8 cellular contexts compared by ENCODE assay signal in genomic region chr20:49603209-49603627, GRCh38. TPM values are rescaled to one million over a fixed set of nuclear protein-coding genes. Genes with fewer than 3 reads are reported as not detected.
DNase-seq lines count a peak whose midpoint lies in the region; ATAC-seq and TF ChIP-seq lines count a peak whose summit lies in the region.

No MANE protein-coding gene starts in this region.

- peak; percentile 67 for ATAC-seq in Right ventricle myocardium superior (ENCODE audit: poor library complexity)
- ATAC-seq in SK-N-SH treated with all-trans-retinoic acid at 6 μM for 48 hours = peak; percentile 83
- peak in 3 of 4 donors; percentile 49 to 68 (median 64) for ATAC-seq in heart left ventricle

- WGBS in heart left ventricle, 4 donors = 57 to 70% (median 68%) methylated on average over 8 to 11 of the region's 11 CpGs

- intact Hi-C loops in Right ventricle myocardium superior (cut with DNase I) (loop anchor here (10.0 kb wide), 1 partner anchor 268 kb away; no protein-coding TSS in a partner anchor), heart left ventricle (cut with DNase I) (loop anchor here in 2 of 10 donors (10.0 kb wide), 1 partner anchor 268 kb away; no protein-coding TSS in a partner anchor)

- DNase-seq in Right ventricle myocardium superior (no peak), right atrium auricular region (ENCODE audit: low spot score) (no peak), heart left ventricle (peak in 1 of 5 donors; percentile 44), kidney tubule cell (ENCODE audit: low spot score) (no peak), globus pallidus (ENCODE audit: low spot score) (no peak), NK-92 (lab: John Stamatoyannopoulos, UW; ENCODE audit: unreplicated experiment) (no peak), NCI-H510A (lab: John Stamatoyannopoulos, UW) (no peak)

- TF ChIP-seq POLR2A in heart left ventricle (IDR thresholded peaks at IDR 0.05) = no peak

- TF ChIP-seq CTCF in right atrium auricular region (IDR thresholded peaks at IDR 0.05) (peak in 1 of 2 donors; percentile 39), heart left ventricle (IDR thresholded peaks at IDR 0.05) (peak in 8 of 12 donors; percentile 20 to 49 (median 38))

- H3K27me3 ChIP-seq in right atrium auricular region (no peaks in the 10 kb centered on the region), heart left ventricle (peaks cover 0 to 2% (median 0%) of the 10 kb centered on the region in 9 donors)

- H3K9me3 ChIP-seq in right atrium auricular region = no peaks in the 10 kb centered on the region
- peaks cover 0 to under 1% (median 0%) of the 10 kb centered on the region in 12 donors for H3K9me3 ChIP-seq in heart left ventricle

- H3K36me3 ChIP-seq in right atrium auricular region (no peaks in the 10 kb centered on the region), heart left ventricle (no peaks in the 10 kb centered on the region)

- H3K27ac ChIP-seq in right atrium auricular region (no peak overlapping the region), heart left ventricle (peak overlapping the region in 5 of 12 donors; percentile 7 to 57 (median 27))

- H3K4me1 ChIP-seq in right atrium auricular region (peaks cover 0 to 12% of the 10 kb centered on the region in 2 donors), heart left ventricle (peaks cover 0 to 8% (median 0%) of the 10 kb centered on the region in 12 donors)

- no peak overlapping the region for H3K4me3 ChIP-seq in right atrium auricular region
- no peak overlapping the region for H3K4me3 ChIP-seq in heart left ventricle

TF ChIP-seq in SK-N-SH treated with all-trans-retinoic acid at 6 μM for 48 hours, 23 proteins besides CTCF, POLR2A, EP300 and RAD21:
- TF ChIP-seq PPARA (CRISPR knock-in tag; IDR thresholded peaks at IDR 0.05; ENCODE audit: borderline replicate concordance) (no peak), CSRNP3 (CRISPR knock-in tag; IDR thresholded peaks at IDR 0.05) (no peak), SNAI2 (CRISPR knock-in tag; IDR thresholded peaks at IDR 0.05) (no peak), ZNF8 (CRISPR knock-in tag; IDR thresholded peaks at IDR 0.05) (no peak), ESRRG (CRISPR knock-in tag; IDR thresholded peaks at IDR 0.05) (no peak)
TF ChIP-seq in SK-N-SH treated with all-trans-retinoic acid at 6 μM for 48 hours: peak in this region for 0.

RNA-seq across cellular contexts. Expression of gene PTGIS, which starts 35.3 kb away (rescaled TPM):
- total RNA-seq in Right ventricle myocardium superior (26.9 TPM), right atrium auricular region (100 to 1,000 TPM in 1 of 2 donors, 10 to 100 TPM in 1; 59.8 to 169 TPM), heart left ventricle (10 to 100 TPM; 11.9 to 95.2 (median 22.0) TPM)
- 1 to 10 TPM; 5.3 to 7.3 TPM for polyA plus RNA-seq in heart left ventricle
